In the genomic region with DNA sequence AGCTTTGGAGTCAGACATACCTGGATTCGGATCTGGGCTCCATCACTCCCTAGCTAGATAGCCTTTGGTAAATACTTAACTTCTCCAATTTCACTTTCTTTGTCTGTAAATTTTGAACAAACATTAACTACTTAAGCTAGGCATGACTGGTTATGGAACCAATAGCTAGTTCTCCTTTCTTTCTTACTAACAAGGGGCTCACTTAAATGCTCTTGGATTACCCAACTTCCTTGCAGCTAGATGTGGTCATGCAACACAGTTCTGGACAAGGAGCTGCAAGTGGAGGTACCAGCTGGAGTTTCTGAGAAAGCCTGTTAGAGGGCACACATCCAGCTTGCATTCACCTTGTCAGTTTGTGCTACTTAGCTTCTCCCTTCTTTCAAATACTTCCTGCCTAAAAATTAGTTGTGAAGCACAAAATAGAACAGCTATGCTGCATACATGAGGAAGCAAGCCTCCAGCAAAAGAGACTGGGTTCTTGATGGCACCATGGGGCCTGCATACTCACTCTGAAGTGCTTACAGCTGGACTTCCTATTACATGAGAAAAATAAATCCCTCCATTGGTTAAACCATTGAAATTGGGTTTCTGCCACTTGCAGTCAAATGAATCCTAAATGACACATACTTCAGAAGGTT, we compare ENCODE assay signal across 8 cellular contexts.
DNase-seq lines count a peak whose midpoint lies in the region; ATAC-seq, FAIRE-seq and TF ChIP-seq lines count a peak whose summit lies in the region.

No MANE protein-coding gene starts in this region.

- 50% methylated on average over 1 of the region's 1 CpG for WGBS in K562 (ENCODE audit: insufficient coverage, low coverage, missing lambda C conversion rate)

- peak; percentile 59 for ATAC-seq in GM19463 (IDR thresholded peaks at IDR 0.05; ENCODE audit: unreplicated experiment)
- ATAC-seq in HG03342 (IDR thresholded peaks at IDR 0.05; ENCODE audit: unreplicated experiment), result peak; percentile 61
- ATAC-seq in K562, result no peak

- H2AFZ ChIP-seq in K562 (ENCODE audit: low read depth, low read length), result 0 out of 2 replicates have a peak overlapping the region, but pooled peaks have one; percentile 3

- no TSS peak for BruUV-seq in K562 (replicated peaks; lab: Mats Ljungman, UMichigan)

- H3K36me3 ChIP-seq in K562 (ENCODE audit: control insufficient read depth, insufficient read depth, low read length), result no peaks in the 10 kb centered on the region

- H3K9me1 ChIP-seq in K562 (ENCODE audit: control insufficient read depth, insufficient read depth, low read length), result no peaks in the 10 kb centered on the region

- in situ Hi-C loops in K562 (cut with MboI), result no loop called here

- H3K9ac ChIP-seq in K562 (ENCODE audit: insufficient read depth in 1 of 2, low read depth in 2 of 2, low read length in 2 of 2), result no peak overlapping the region

- no peaks in the 10 kb centered on the region for H3K9me3 ChIP-seq in K562 (replicated peaks; ENCODE audit: control insufficient read depth, insufficient read depth, low read depth, low read length)

- peaks cover 0 to 14% of the 10 kb centered on the region in 2 experiments; a peak in 3 of 5 replicates for H3K4me1 ChIP-seq in K562 (replicated peaks in 1 of 2; ENCODE audit: control insufficient read depth in 2 of 2, insufficient read depth in 2 of 2, low read length in 2 of 2)

- CTCF ChIA-PET in K562 (lab: Yijun Ruan, JAX; ENCODE audit: low intra/inter-chr PET ratio), result no interaction called here

- DNase-seq in DMS79 (lab: John Stamatoyannopoulos, UW) (peak; percentile 49), K562 (ENCODE audit: extremely low read depth in 1 of 4, low spot score in 3 of 4) (no peak), NCI-H2227 (lab: John Stamatoyannopoulos, UW; ENCODE audit: unreplicated experiment) (no peak), activated T-cell treated with anti-CD3 and anti-CD28 coated beads for 4 hours (no peak), SW480 (ENCODE audit: low spot score) (no peak)
- DNase-seq in activated T-helper 1 cell treated with anti-CD3 and anti-CD28 coated beads, Interleukin-12 subunit alpha, Interleukin-12 subunit beta, Interleukin-2, Interleukin-4 antibody, amounts not matched to agents 30 ng/mL and 10 ng/mL and 1 ng/mL, durations not matched to agents 14 hours and 24 hours and 36 hours (ENCODE audit: low spot score), result no peak

- no peaks in the 10 kb centered on the region for H4K20me1 ChIP-seq in K562 (replicated peaks; ENCODE audit: control insufficient read depth, insufficient read depth, low read length)

- H3K9me3 Mint-ChIP-seq in activated T-helper 1 cell treated with anti-CD3 and anti-CD28 coated beads, Interleukin-12 subunit alpha, Interleukin-12 subunit beta, Interleukin-2, Interleukin-4 antibody, amounts not matched to agents 30 ng/mL and 10 ng/mL and 1 ng/mL, durations not matched to agents 14 hours and 24 hours and 36 hours, result no peaks in the 10 kb centered on the region

- H3K4me3 Mint-ChIP-seq in activated T-helper 1 cell treated with anti-CD3 and anti-CD28 coated beads, Interleukin-12 subunit alpha, Interleukin-12 subunit beta, Interleukin-2, Interleukin-4 antibody, amounts not matched to agents 30 ng/mL and 10 ng/mL and 1 ng/mL, durations not matched to agents 14 hours and 24 hours and 36 hours, result no peak overlapping the region

- no peak overlapping the region for H3K4me2 ChIP-seq in K562 (ENCODE audit: insufficient read depth, low read length)

- peaks cover 3% of the 10 kb centered on the region for H3K27me3 Mint-ChIP-seq in activated T-helper 1 cell treated with anti-CD3 and anti-CD28 coated beads, Interleukin-12 subunit alpha, Interleukin-12 subunit beta, Interleukin-2, Interleukin-4 antibody, amounts not matched to agents 30 ng/mL and 10 ng/mL and 1 ng/mL, durations not matched to agents 14 hours and 24 hours and 36 hours (ENCODE audit: insufficient read depth)

- TF ChIP-seq POLR2A in K562 (conservative IDR thresholded peaks at IDR 0.05), result no peak

- no peak for TF ChIP-seq CTCF in K562 (IDR thresholded peaks at IDR 0.05 in 2 of 3, conservative IDR thresholded peaks at IDR 0.05 in 1 of 3; ENCODE audit: insufficient read depth in 2 of 3, low read depth in 1 of 3, low read length in 3 of 3)

- POLR2A ChIA-PET in K562 (lab: Yijun Ruan, JAX), result interaction anchor here (0.9 to 1.9 kb wide), 3 partner anchors 10 to 24 kb away, joined by 3 to 4 read pairs (median 3); no protein-coding TSS in a partner anchor

- no peak overlapping the region for H3K27ac ChIP-seq in K562 (ENCODE audit: extremely low read depth, low read depth, low read length)

- no peak for FAIRE-seq in K562 (lab: Jason Lieb, UNC)

- no peaks in the 10 kb centered on the region for H3K36me3 Mint-ChIP-seq in activated T-helper 1 cell treated with anti-CD3 and anti-CD28 coated beads, Interleukin-12 subunit alpha, Interleukin-12 subunit beta, Interleukin-2, Interleukin-4 antibody, amounts not matched to agents 30 ng/mL and 10 ng/mL and 1 ng/mL, durations not matched to agents 14 hours and 24 hours and 36 hours (ENCODE audit: low read depth)

- H3K4me1 Mint-ChIP-seq in activated T-helper 1 cell treated with anti-CD3 and anti-CD28 coated beads, Interleukin-12 subunit alpha, Interleukin-12 subunit beta, Interleukin-2, Interleukin-4 antibody, amounts not matched to agents 30 ng/mL and 10 ng/mL and 1 ng/mL, durations not matched to agents 14 hours and 24 hours and 36 hours (ENCODE audit: low read depth), result peaks cover 32% of the 10 kb centered on the region

- H3K27ac Mint-ChIP-seq in activated T-helper 1 cell treated with anti-CD3 and anti-CD28 coated beads, Interleukin-12 subunit alpha, Interleukin-12 subunit beta, Interleukin-2, Interleukin-4 antibody, amounts not matched to agents 30 ng/mL and 10 ng/mL and 1 ng/mL, durations not matched to agents 14 hours and 24 hours and 36 hours, result no peak overlapping the region

- intact Hi-C loops in K562 (cut with micrococcal nuclease), result no loop called here
- intact Hi-C loops in activated T-helper 1 cell treated with anti-CD3 and anti-CD28 coated beads, Interleukin-12 subunit alpha, Interleukin-12 subunit beta, Interleukin-2, Interleukin-4 antibody, amounts not matched to agents 30 ng/mL and 10 ng/mL and 1 ng/mL, durations not matched to agents 14 hours and 24 hours and 36 hours (cut with micrococcal nuclease), result no loop called here

- no peaks in the 10 kb centered on the region for H3K27me3 ChIP-seq in K562 (ENCODE audit: control insufficient read depth in 2 of 2, insufficient read depth in 2 of 2, low read length in 2 of 2)

- no peaks in the 10 kb centered on the region for H3K79me2 ChIP-seq in K562 (ENCODE audit: control insufficient read depth, insufficient read depth, low read length)

- TF ChIP-seq EP300 in K562 (IDR thresholded peaks at IDR 0.05; ENCODE audit: low read length), result no peak

- TF ChIP-seq RAD21 in K562 (CRISPR knock-in tag; conservative IDR thresholded peaks at IDR 0.05 in 1 of 2, IDR thresholded peaks at IDR 0.05 in 1 of 2), result no peak

- no peak overlapping the region for H3K4me3 ChIP-seq in K562

TF ChIP-seq in K562, 482 proteins besides CTCF, POLR2A, EP300 and RAD21:
- TF ChIP-seq, protein P1, sequence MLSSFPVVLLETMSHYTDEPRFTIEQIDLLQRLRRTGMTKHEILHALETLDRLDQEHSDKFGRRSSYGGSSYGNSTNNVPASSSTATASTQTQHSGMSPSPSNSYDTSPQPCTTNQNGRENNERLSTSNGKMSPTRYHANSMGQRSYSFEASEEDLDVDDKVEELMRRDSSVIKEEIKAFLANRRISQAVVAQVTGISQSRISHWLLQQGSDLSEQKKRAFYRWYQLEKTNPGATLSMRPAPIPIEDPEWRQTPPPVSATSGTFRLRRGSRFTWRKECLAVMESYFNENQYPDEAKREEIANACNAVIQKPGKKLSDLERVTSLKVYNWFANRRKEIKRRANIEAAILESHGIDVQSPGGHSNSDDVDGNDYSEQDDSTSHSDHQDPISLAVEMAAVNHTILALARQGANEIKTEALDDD (IDR thresholded peaks at IDR 0.05), result peak; percentile 56
- TF ChIP-seq ZNF583 (CRISPR knock-in tag; IDR thresholded peaks at IDR 0.05) (no peak), ZFP1 (CRISPR knock-in tag; IDR thresholded peaks at IDR 0.05) (no peak)
